ENCODE assay signal across 11 cellular contexts in genomic region chr11:16897460-16898061, GRCh38.
A peak's percentile ranks its signal among the peaks of the same experiment; 100 is the strongest.
DNase-seq lines count a peak whose midpoint lies in the region; ATAC-seq and TF ChIP-seq lines count a peak whose summit lies in the region.
"Had no signal": no experiment of that assay in that cellular context is flagged by ENCODE, and none has a peak within 500 bp of the region (broad histone marks: within the 10 kb centered on the region; RNA-seq: fewer than 3 reads in every experiment).

No MANE protein-coding gene starts in this region.

- H2BK15ac ChIP-seq in mesenchymal stem cell (ENCODE audit: low read depth, poor library complexity, severe bottlenecking) = no peak overlapping the region

- no peak for TF ChIP-seq CTCF in gastroesophageal sphincter (IDR thresholded peaks at IDR 0.05)

- ATAC-seq in gastroesophageal sphincter (peak; percentile 25), GM21723 (IDR thresholded peaks at IDR 0.05; ENCODE audit: unreplicated experiment) (no peak)
- ATAC-seq: foreskin keratinocyte had no signal

- no peak overlapping the region for H3K4me2 ChIP-seq in mesenchymal stem cell (ENCODE audit: low read length, poor library complexity, severe bottlenecking)

- H2BK12ac ChIP-seq in mesenchymal stem cell (ENCODE audit: low read length in 2 of 2) = no peak overlapping the region

- H2BK5ac ChIP-seq in mesenchymal stem cell (ENCODE audit: low read depth, low read length, poor library complexity, severe bottlenecking) = no peak overlapping the region

- peak; percentile 78 for TF ChIP-seq EP300 in Ishikawa (IDR thresholded peaks at IDR 0.05; ENCODE audit: borderline replicate concordance)
- no peak for TF ChIP-seq EP300 in gastroesophageal sphincter (IDR thresholded peaks at IDR 0.05)

- no peaks in the 10 kb centered on the region for H3K9me3 ChIP-seq in gastroesophageal sphincter
- H3K9me3 ChIP-seq in mesenchymal stem cell (ENCODE audit: control insufficient read depth, low read length) = no peaks in the 10 kb centered on the region

- H3K79me1 ChIP-seq in mesenchymal stem cell (replicated peaks; ENCODE audit: low read length, poor library complexity, severe bottlenecking) = peaks cover 3% of the 10 kb centered on the region

- H2AK5ac ChIP-seq in mesenchymal stem cell (ENCODE audit: low read length, severe bottlenecking) = no peak overlapping the region

- H3K27me3 ChIP-seq in gastroesophageal sphincter = no peaks in the 10 kb centered on the region
- peaks cover 0 to 5% of the 10 kb centered on the region in 2 experiments for H3K27me3 ChIP-seq in mesenchymal stem cell (ENCODE audit: control insufficient read depth in 1 of 2, insufficient read depth in 1 of 2, low read length in 2 of 2)
- H3K27me3 ChIP-seq: foreskin keratinocyte had no signal

- 59 to 63% methylated on average over 6 to 7 of the region's 7 CpGs for WGBS in gastroesophageal sphincter (ENCODE audit: low coverage in 1 of 2), 2 donors
- 31% methylated on average over 6 of the region's 7 CpGs for WGBS in mesenchymal stem cell

- H3K4me1 ChIP-seq in gastroesophageal sphincter (peaks cover 0 to 2% (median 0%) of the 10 kb centered on the region in 3 donors), mesenchymal stem cell (ENCODE audit: control insufficient read depth, insufficient read depth, low read depth, low read length) (peaks cover 6% of the 10 kb centered on the region)

- no peak overlapping the region for H3K18ac ChIP-seq in mesenchymal stem cell (ENCODE audit: low read depth in 1 of 2, low read length in 2 of 2)

- DNase-seq in COLO668 (lab: John Stamatoyannopoulos, UW; ENCODE audit: unreplicated experiment) = peak; percentile 89
- peak; percentile 87 for DNase-seq in NCI-H510A (lab: John Stamatoyannopoulos, UW)
- no peak for DNase-seq in mesenchymal stem cell
- DNase-seq in activated CD4-positive, CD25-positive, alpha-beta regulatory T cell treated with anti-CD3 and anti-CD28 coated beads, Interleukin-2, amount 50 U/mL, for 72 hours = no peak
- no peak for DNase-seq in ACHN
- DNase-seq: foreskin keratinocyte, NCI-H446 had no signal

- H4K91ac ChIP-seq in mesenchymal stem cell (ENCODE audit: low read length) = no peak overlapping the region

- H2BK120ac ChIP-seq in mesenchymal stem cell (ENCODE audit: low read depth, low read length) = no peak overlapping the region

- H3K27ac ChIP-seq in gastroesophageal sphincter (no peak overlapping the region), mesenchymal stem cell (ENCODE audit: low read length, poor library complexity, severe bottlenecking) (no peak overlapping the region)
- H3K27ac ChIP-seq: foreskin keratinocyte had no signal

- H3K23ac ChIP-seq in mesenchymal stem cell (ENCODE audit: low read length in 2 of 2) = no peak overlapping the region

- H3K14ac ChIP-seq in mesenchymal stem cell (ENCODE audit: low read length in 2 of 2) = no peak overlapping the region

- no peak overlapping the region for H3K4ac ChIP-seq in mesenchymal stem cell (ENCODE audit: low read depth in 1 of 2, low read length in 2 of 2)

- H3K4me3 ChIP-seq in gastroesophageal sphincter = no peak overlapping the region
- H3K4me3 ChIP-seq in mesenchymal stem cell (ENCODE audit: insufficient read depth in 1 of 2, low read depth in 1 of 2, low read length in 2 of 2) = no peak overlapping the region
- H3K4me3 ChIP-seq: skin epidermis had no signal

- TF ChIP-seq RAD21 in Ishikawa (IDR thresholded peaks at IDR 0.05; ENCODE audit: low read depth) = peak; percentile 20; the same call in 1 of the 2 replicates

- H3K36me3 ChIP-seq in gastroesophageal sphincter (no peaks in the 10 kb centered on the region), mesenchymal stem cell (ENCODE audit: control insufficient read depth in 1 of 2, insufficient read depth in 2 of 2, low read depth in 1 of 2, low read length in 2 of 2) (no peaks in the 10 kb centered on the region)

- no peak overlapping the region for H3K9ac ChIP-seq in mesenchymal stem cell (ENCODE audit: low read length)

- no peak for TF ChIP-seq POLR2A in gastroesophageal sphincter (IDR thresholded peaks at IDR 0.05)

- in situ Hi-C loops in ACHN (cut with HindIII; ENCODE audit: low pct_ligation_motif_present, low pct_unique_long_range_greater_than_20kb, low sequenced_read_pairs) = no loop called here

- H2AFZ ChIP-seq in mesenchymal stem cell (ENCODE audit: low read depth, low read length) = no peak overlapping the region

- no peak overlapping the region for H4K8ac ChIP-seq in mesenchymal stem cell (ENCODE audit: low read length)

TF ChIP-seq in Ishikawa, 13 proteins besides CTCF, POLR2A, EP300 and RAD21:
- peak; percentile 84 for TF ChIP-seq MAX (IDR thresholded peaks at IDR 0.05)
- peak; percentile 87 for TF ChIP-seq TCF12 (IDR thresholded peaks at IDR 0.05; ENCODE audit: low read depth)
- peak; percentile 52; the same call in 1 of the 2 replicates for TF ChIP-seq USF1 (IDR thresholded peaks at IDR 0.05)
- TF ChIP-seq NFIC (IDR thresholded peaks at IDR 0.05) = peak; percentile 79
- no peak for TF ChIP-seq REST (IDR thresholded peaks at IDR 0.05; ENCODE audit: low read depth)
- TF ChIP-seq TEAD4 (IDR thresholded peaks at IDR 0.05) = peak; percentile 85
- peak; percentile 72 for TF ChIP-seq EGR1 (IDR thresholded peaks at IDR 0.05)
- TF ChIP-seq ZBTB7A (IDR thresholded peaks at IDR 0.05; ENCODE audit: low read depth) = no peak
- no peak for TF ChIP-seq CREB1 (IDR thresholded peaks at IDR 0.05; ENCODE audit: low read depth)
- TF ChIP-seq YY1 (IDR thresholded peaks at IDR 0.05; ENCODE audit: low read depth) = 0 out of 2 replicates have a peak, but pooled peaks have one; percentile 43

Comparison
In these comparisons a context has a peak if more than half of its experiments do, and no peak if none do; other contexts are left out.
1. DNase-seq: peak in COLO668 (single experiment) and NCI-H510A (single experiment); none in mesenchymal stem cell (single experiment), activated CD4-positive, CD25-positive, alpha-beta regulatory T cell treated with anti-CD3 and anti-CD28 coated beads, Interleukin-2, amount 50 U/mL, for 72 hours (single experiment) and ACHN (single experiment).